17 cellular contexts compared by ENCODE assay signal in the genomic region with DNA sequence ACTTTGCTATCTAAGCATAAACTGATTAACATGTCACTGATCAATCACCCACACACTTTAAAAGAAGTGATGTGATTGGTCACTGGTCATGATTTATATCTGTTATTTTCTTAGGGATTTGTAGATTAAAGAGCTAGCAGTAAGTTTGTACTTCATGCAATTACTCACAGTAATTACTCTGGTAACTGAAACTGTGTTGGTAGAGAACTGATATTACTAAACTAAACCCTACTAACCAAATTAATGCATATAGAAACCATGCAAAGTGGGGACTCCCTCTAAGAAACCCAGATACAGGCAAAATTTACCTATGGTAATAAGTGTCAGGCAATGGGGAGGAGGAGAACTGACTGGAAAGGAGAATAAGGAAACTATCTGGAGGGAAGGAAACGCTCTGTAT. TPM values are rescaled to one million over a fixed set of nuclear protein-coding genes. Genes with fewer than 3 reads are reported as not detected.
DNase-seq lines count a peak whose midpoint lies in the region; ATAC-seq and TF ChIP-seq lines count a peak whose summit lies in the region.
"Had no signal": no experiment of that assay in that cellular context is flagged by ENCODE, and none has a peak within 500 bp of the region (broad histone marks: within the 10 kb centered on the region; RNA-seq: fewer than 3 reads in every experiment).

No MANE protein-coding gene starts in this region.

- POLR2A ChIA-PET in PC-3 (lab: Charles Lee; ENCODE audit: unreplicated experiment): no interaction called here

- H3F3A ChIP-seq in PC-3 (ENCODE audit: low read length, unreplicated experiment): no peaks in the 10 kb centered on the region

- H3K9me3 ChIP-seq in OCI-LY3 (ENCODE audit: insufficient read depth, low read length): peaks cover 5% of the 10 kb centered on the region; the same call in 1 of the 2 replicates
- H3K9me3 ChIP-seq in sigmoid colon: peaks cover 0 to 8% (median 1%) of the 10 kb centered on the region in 4 donors
- 0 out of 2 replicates have a peak, but pooled peaks cover 5% of the 10 kb centered on the region for H3K9me3 ChIP-seq in PC-3 (ENCODE audit: low read length)
- H3K9me3 ChIP-seq: BE2C had no signal

- BruUV-seq in PC-3 (replicated peaks; lab: Mats Ljungman, UMichigan): no TSS peak

- peaks cover 31% of the 10 kb centered on the region for H3K4me1 ChIP-seq in OCI-LY3 (ENCODE audit: low read length)
- no peaks in the 10 kb centered on the region for H3K4me1 ChIP-seq in sigmoid colon
- H3K4me1 ChIP-seq in PC-3 (ENCODE audit: insufficient read depth, low read length): no peaks in the 10 kb centered on the region
- H3K4me1 ChIP-seq: A549, BE2C had no signal

- H3K36me3 Mint-ChIP-seq in activated T-cell treated with anti-CD3 and anti-CD28 coated beads, Interleukin-2, amount 50 U/mL, for 4 hours (ENCODE audit: insufficient read depth): peaks cover 2% of the 10 kb centered on the region
- peaks cover 8% of the 10 kb centered on the region for H3K36me3 Mint-ChIP-seq in glutamatergic neuron (ENCODE audit: unreplicated experiment)

- H3K4me2 ChIP-seq in OCI-LY3 (ENCODE audit: low read length) (peak overlapping the region; percentile 73), PC-3 (ENCODE audit: low read length) (no peak overlapping the region)
- H3K4me2 ChIP-seq: A549 had no signal

- H3K27me3 ChIP-seq in OCI-LY3 (ENCODE audit: low read depth, low read length) (no peaks in the 10 kb centered on the region), sigmoid colon (no peaks in the 10 kb centered on the region), PC-3 (ENCODE audit: low read length) (no peaks in the 10 kb centered on the region)
- H3K27me3 ChIP-seq: BE2C had no signal

- H3K4me3 ChIP-seq in GM12865 (ENCODE audit: low read depth, low read length) (no peak overlapping the region), OCI-LY3 (ENCODE audit: low read length) (peak overlapping the region; percentile 43), sigmoid colon (no peak overlapping the region), PC-3 (ENCODE audit: low read length) (no peak overlapping the region)
- H3K4me3 ChIP-seq: A549, GM23248 had no signal

- H3K36me3 ChIP-seq in OCI-LY3 (replicated peaks; ENCODE audit: low read depth, low read length) (no peaks in the 10 kb centered on the region), sigmoid colon (no peaks in the 10 kb centered on the region), PC-3 (ENCODE audit: low read depth, low read length) (no peaks in the 10 kb centered on the region)
- H3K36me3 ChIP-seq: BE2C had no signal

- H3K4me3 Mint-ChIP-seq in activated T-cell treated with anti-CD3 and anti-CD28 coated beads, Interleukin-2, amount 50 U/mL, for 4 hours: no peak overlapping the region
- H3K4me3 Mint-ChIP-seq in glutamatergic neuron (ENCODE audit: unreplicated experiment): no peak overlapping the region
- H3K4me3 Mint-ChIP-seq: CD4-positive, alpha-beta memory T cell had no signal

- WGBS in sigmoid colon, 2 donors: 75 to 79% methylated on average over 1 of the region's 1 CpG

- no peak for DNase-seq in activated T-cell treated with anti-CD3 and anti-CD28 coated beads, Interleukin-2, amount 50 U/mL, for 4 hours
- no peak for DNase-seq in activated T-cell treated with anti-CD3 and anti-CD28 coated beads, Interleukin-2, amount 50 U/mL, for 1 hour
- DNase-seq in GM12865 (ENCODE audit: low read depth) (peak; percentile 4), glutamatergic neuron (no peak), sigmoid colon (no peak), PC-3 (no peak)
- DNase-seq: BE2C; CD4-positive, alpha-beta memory T cell; DND-41; GDM1; GM23248; IMR-90 had no signal

- peak overlapping the region; percentile 52 for H3K27ac ChIP-seq in OCI-LY3 (ENCODE audit: low read length)
- H3K27ac ChIP-seq in sigmoid colon: no peak overlapping the region
- no peak overlapping the region for H3K27ac ChIP-seq in PC-3 (ENCODE audit: low read length)
- H3K27ac ChIP-seq: A549, C4-2B, GM23248 had no signal

- H3K9me2 ChIP-seq in PC-3 (replicated peaks; ENCODE audit: low read length): no peaks in the 10 kb centered on the region

- TF ChIP-seq EP300 in sigmoid colon (IDR thresholded peaks at IDR 0.05): no peak

- H4K20me1 ChIP-seq in OCI-LY3 (ENCODE audit: insufficient read depth, low read length): no peaks in the 10 kb centered on the region
- H4K20me1 ChIP-seq in PC-3 (ENCODE audit: low read length): no peaks in the 10 kb centered on the region

- H3K27me3 Mint-ChIP-seq in activated T-cell treated with anti-CD3 and anti-CD28 coated beads, Interleukin-2, amount 50 U/mL, for 4 hours (ENCODE audit: low read depth): no peaks in the 10 kb centered on the region
- no peaks in the 10 kb centered on the region for H3K27me3 Mint-ChIP-seq in glutamatergic neuron (ENCODE audit: unreplicated experiment)

- no peak overlapping the region for H3K27ac Mint-ChIP-seq in glutamatergic neuron (ENCODE audit: unreplicated experiment)
- H3K27ac Mint-ChIP-seq: CD4-positive, alpha-beta memory T cell had no signal

- no peak for TF ChIP-seq POLR2A in sigmoid colon (IDR thresholded peaks at IDR 0.05)

- peak overlapping the region; percentile 13; the same call in 1 of the 2 replicates for H3K9ac ChIP-seq in OCI-LY3 (ENCODE audit: low read length)
- H3K9ac ChIP-seq in PC-3 (ENCODE audit: low read length): no peak overlapping the region
- H3K9ac ChIP-seq: GM23248 had no signal

- TF ChIP-seq CTCF in GM12865 (IDR thresholded peaks at IDR 0.05; ENCODE audit: insufficient read depth, low read depth, low read length, missing control alignments): no peak
- no peak for TF ChIP-seq CTCF in OCI-LY3 (IDR thresholded peaks at IDR 0.05; ENCODE audit: low read depth, low read length)
- TF ChIP-seq CTCF in glutamatergic neuron (IDR thresholded peaks at IDR 0.05; ENCODE audit: partially characterized antibody, unreplicated experiment): no peak
- no peak for TF ChIP-seq CTCF in sigmoid colon (IDR thresholded peaks at IDR 0.05)
- no peak for TF ChIP-seq CTCF in PC-3 (conservative IDR thresholded peaks at IDR 0.05; ENCODE audit: low read depth, low read length)

- no peak overlapping the region for H2AFZ ChIP-seq in OCI-LY3 (ENCODE audit: low read depth, low read length)
- no peak overlapping the region for H2AFZ ChIP-seq in PC-3 (ENCODE audit: low read length)
- H2AFZ ChIP-seq: GM23248 had no signal

- CTCF ChIA-PET in PC-3 (lab: Charles Lee): no interaction called here

- H3K9me3 Mint-ChIP-seq in activated T-cell treated with anti-CD3 and anti-CD28 coated beads, Interleukin-2, amount 50 U/mL, for 4 hours: peaks cover 9% of the 10 kb centered on the region
- H3K9me3 Mint-ChIP-seq in glutamatergic neuron (ENCODE audit: unreplicated experiment): peaks cover 2% of the 10 kb centered on the region

- peaks cover 5% of the 10 kb centered on the region for H3K4me1 Mint-ChIP-seq in activated T-cell treated with anti-CD3 and anti-CD28 coated beads, Interleukin-2, amount 50 U/mL, for 4 hours (ENCODE audit: low read depth)
- no peaks in the 10 kb centered on the region for H3K4me1 Mint-ChIP-seq in glutamatergic neuron (ENCODE audit: low read depth, unreplicated experiment)

- ATAC-seq in activated T-cell treated with anti-CD3 and anti-CD28 coated beads, Interleukin-2, amount 50 U/mL, for 4 hours: peak; percentile 60 to 71
- ATAC-seq in GM18520 (IDR thresholded peaks at IDR 0.05; ENCODE audit: unreplicated experiment) (peak; percentile 58), PC-3 (no peak)
- ATAC-seq: A549, HCT116 had no signal

- H3K79me2 ChIP-seq in OCI-LY3 (ENCODE audit: low read length) (no peaks in the 10 kb centered on the region), PC-3 (ENCODE audit: low read length) (no peaks in the 10 kb centered on the region)

- intact Hi-C loops in sigmoid colon (cut with DNase I) (no loop called here), PC-3 (cut with micrococcal nuclease) (no loop called here)

RNA-seq across cellular contexts. Expression of a gene that starts 44.8 kb away (rescaled TPM):
- total RNA-seq in activated T-cell treated with anti-CD3 and anti-CD28 coated beads, Interleukin-2, amount 50 U/mL, for 4 hours: under 1 TPM; 0.19 to 0.40 (median 0.37) TPM
- total RNA-seq in glutamatergic neuron (ENCODE audit: unreplicated experiment): 0.34 TPM
- total RNA-seq in sigmoid colon: not detected
- polyA plus RNA-seq in sigmoid colon: 1 to 10 TPM; 2.4 to 2.8 (median 2.5) TPM
- 3.3 and 4.4 TPM in 2 replicates for total RNA-seq in PC-3 (2014; rRNA removed)
- total RNA-seq: GM23248 had no signal
- polyA plus RNA-seq: GM23248, IMR-90 had no signal

RNA-seq across cellular contexts. Expression of a gene that starts 58.0 kb away (rescaled TPM):
- total RNA-seq in activated T-cell treated with anti-CD3 and anti-CD28 coated beads, Interleukin-2, amount 50 U/mL, for 4 hours: 1 to 10 TPM; 2.8 to 5.5 (median 3.4) TPM
- 3.8 TPM for total RNA-seq in glutamatergic neuron (ENCODE audit: unreplicated experiment)
- total RNA-seq in sigmoid colon: 1 to 10 TPM; 1.4 to 8.4 (median 3.8) TPM
- polyA plus RNA-seq in sigmoid colon: 1 to 10 TPM; 1.8 to 2.5 (median 2.3) TPM
- 3.6 and 8.9 TPM in 2 replicates for total RNA-seq in PC-3 (2014; rRNA removed)

RNA-seq across cellular contexts. Expression of a gene that starts 58.0 kb away (rescaled TPM):
- 1 to 10 TPM; 4.5 to 5.5 (median 4.9) TPM for total RNA-seq in activated T-cell treated with anti-CD3 and anti-CD28 coated beads, Interleukin-2, amount 50 U/mL, for 4 hours
- total RNA-seq in glutamatergic neuron (ENCODE audit: unreplicated experiment) (4.3 TPM), sigmoid colon (1 to 10 TPM; 4.8 to 9.5 (median 7.4) TPM), PC-3 (2014; rRNA removed) (6.7 and 8.7 TPM in 2 replicates)
- 1 to 10 TPM; 3.9 to 9.0 (median 5.1) TPM for polyA plus RNA-seq in sigmoid colon
